9 cellular contexts compared by ENCODE assay signal in the genomic region with DNA sequence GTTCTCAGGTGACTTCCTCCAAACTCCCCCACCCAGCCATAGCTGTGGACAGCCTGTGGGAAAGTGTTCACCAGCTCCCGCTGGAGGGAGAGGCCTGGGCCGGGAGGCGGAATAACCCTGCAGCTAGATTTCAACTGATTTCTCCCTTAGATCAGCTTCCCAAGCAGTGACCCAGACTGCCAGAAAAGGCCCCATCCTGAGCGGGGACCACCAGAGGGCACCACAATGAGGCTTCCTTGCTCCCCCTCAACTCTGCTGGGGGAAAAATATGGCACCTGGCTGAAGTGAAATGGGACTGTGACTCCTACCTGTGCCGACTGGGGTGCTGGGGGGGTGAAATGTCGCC. TPM values are rescaled to one million over a fixed set of nuclear protein-coding genes. Genes with fewer than 3 reads are reported as not detected.
A peak's percentile ranks its signal among the peaks of the same experiment; 100 is the strongest.
DNase-seq lines count a peak whose midpoint lies in the region; ATAC-seq and TF ChIP-seq lines count a peak whose summit lies in the region.
"Had no signal": no experiment of that assay in that cellular context is flagged by ENCODE, and none has a peak within 500 bp of the region (broad histone marks: within the 10 kb centered on the region; RNA-seq: fewer than 3 reads in every experiment).

No MANE protein-coding gene starts in this region.

- H3K36me3 ChIP-seq in ACC112 (ENCODE audit: insufficient read depth, low read length) (no peaks in the 10 kb centered on the region), lower lobe of right lung (no peaks in the 10 kb centered on the region)
- H3K36me3 ChIP-seq: right atrium auricular region had no signal

- DNase-seq in GM20000 (ENCODE audit: low spot score) (peak; percentile 75), activated T-cell treated with anti-CD3 and anti-CD28 coated beads for 1 hour (ENCODE audit: low read depth) (peak; percentile 23), lower lobe of right lung (no peak), AG08396 (ENCODE audit: low spot score) (no peak), cardiac septum (ENCODE audit: low spot score) (no peak), OCI-M1 (lab: John Stamatoyannopoulos, UW) (no peak)

- no peak overlapping the region for H3K27ac ChIP-seq in ACC112 (ENCODE audit: low read depth, low read length)
- no peak overlapping the region for H3K27ac ChIP-seq in lower lobe of right lung
- H3K27ac ChIP-seq: right atrium auricular region had no signal

- TF ChIP-seq CTCF in GM20000 (IDR thresholded peaks at IDR 0.05; ENCODE audit: extremely low read depth, missing control alignments): peak; percentile 45
- TF ChIP-seq CTCF in lower lobe of right lung (IDR thresholded peaks at IDR 0.05): no peak

- H3K79me2 ChIP-seq in ACC112 (ENCODE audit: control insufficient read depth, insufficient read depth, low read length, unreplicated experiment): no peaks in the 10 kb centered on the region

- H3K4me1 ChIP-seq in ACC112 (ENCODE audit: control insufficient read depth, insufficient read depth, low read length, unreplicated experiment) (peaks cover 12% of the 10 kb centered on the region), lower lobe of right lung (peaks cover 26% of the 10 kb centered on the region)

- H2AFZ ChIP-seq in ACC112 (ENCODE audit: low read length, unreplicated experiment): no peak overlapping the region

- H3K27me3 ChIP-seq in ACC112 (ENCODE audit: insufficient read depth, low read length) (peaks cover 99% of the 10 kb centered on the region), lower lobe of right lung (ENCODE audit: low read depth) (peaks cover 91% of the 10 kb centered on the region)

- H3K9me3 ChIP-seq in lower lobe of right lung: no peaks in the 10 kb centered on the region
- H3K9me3 ChIP-seq: right atrium auricular region had no signal

- intact Hi-C loops in lower lobe of right lung (cut with DNase I) (no loop called here), cardiac septum (cut with DNase I) (no loop called here)

- peak overlapping the region; percentile 66 for H3K4me3 ChIP-seq in ACC112 (ENCODE audit: low read depth, low read length)
- peak overlapping the region; percentile 44 for H3K4me3 ChIP-seq in lower lobe of right lung

- ATAC-seq in lower lobe of right lung (no peak), GM21529 (IDR thresholded peaks at IDR 0.05; ENCODE audit: unreplicated experiment) (no peak)

RNA-seq across cellular contexts. Expression of gene RHBG, which starts 50.8 kb away (rescaled TPM):
- total RNA-seq in lower lobe of right lung (not detected), cardiac septum (not detected)
- total RNA-seq: right atrium auricular region had no signal

Comparison
In these comparisons a context has a peak if more than half of its experiments do, and no peak if none do; other contexts are left out.
1. DNase-seq: peak in GM20000 (single experiment) and activated T-cell treated with anti-CD3 and anti-CD28 coated beads for 1 hour (single experiment); none in lower lobe of right lung (single experiment), AG08396 (single experiment), cardiac septum (single experiment) and OCI-M1 (single experiment).